1 cellular context compared by ENCODE assay signal in genomic region chr1:28578696-28579218, GRCh38.
TF ChIP-seq lines count a peak whose summit lies in the region.

No MANE protein-coding gene starts in this region.

TF ChIP-seq in HepG2, 621 proteins besides CTCF, POLR2A, EP300 and RAD21:
- TF ChIP-seq AHDC1 (CRISPR knock-in tag; IDR thresholded peaks at IDR 0.05; ENCODE audit: borderline replicate concordance) (no peak), ZFP37 (CRISPR knock-in tag; IDR thresholded peaks at IDR 0.05; ENCODE audit: borderline replicate concordance) (no peak), AGO2 (optimal IDR thresholded peaks at IDR 0.05; ENCODE audit: low read depth, low read length) (no peak), RBM22 (optimal IDR thresholded peaks at IDR 0.05; ENCODE audit: low read length) (peak; percentile 83), TCF7 (IDR thresholded peaks at IDR 0.05; ENCODE audit: low read depth) (no peak), PAF1 (CRISPR knock-in tag; IDR thresholded peaks at IDR 0.05) (no peak; the same call in 1 of the 2 replicates), SALL1 (CRISPR knock-in tag; IDR thresholded peaks at IDR 0.05) (no peak), POLR2AphosphoS5 (IDR thresholded peaks at IDR 0.05; ENCODE audit: low read depth, low read length) (peak; percentile 37; the same call in 1 of the 2 replicates), TBL1XR1 (IDR thresholded peaks at IDR 0.05; ENCODE audit: borderline replicate concordance, low read length, partially characterized antibody) (no peak), HOXA3 (CRISPR knock-in tag; IDR thresholded peaks at IDR 0.05) (peak; percentile 3; the same call in 1 of the 2 replicates)
